Comparison of ENCODE assay signal across 11 cellular contexts in the genomic region with DNA sequence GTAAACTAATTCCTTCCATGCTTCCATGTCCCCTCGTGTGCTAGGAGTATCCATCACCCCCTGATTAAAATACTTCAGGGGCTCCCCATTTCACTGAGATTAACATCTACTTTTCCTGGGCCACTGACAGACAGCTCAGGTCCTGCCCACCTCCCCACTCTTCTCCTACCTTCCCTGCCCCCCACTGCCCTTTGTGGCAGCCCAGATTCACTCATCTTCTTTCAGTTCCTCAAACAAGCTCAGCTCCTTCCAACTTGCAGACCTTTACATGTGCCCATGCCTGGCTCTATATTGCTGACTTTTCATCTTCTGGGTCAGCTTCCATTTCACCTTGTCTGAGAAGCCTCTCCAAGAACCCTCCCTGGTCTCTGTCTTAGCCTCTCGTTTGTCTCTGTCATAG. TPM values are rescaled to one million over a fixed set of nuclear protein-coding genes. Genes with fewer than 3 reads are reported as not detected.
A peak's percentile ranks its signal among the peaks of the same experiment; 100 is the strongest.
DNase-seq lines count a peak whose midpoint lies in the region; ATAC-seq, FAIRE-seq and TF ChIP-seq lines count a peak whose summit lies in the region.
"Had no signal": no experiment of that assay in that cellular context is flagged by ENCODE, and none has a peak within 500 bp of the region (broad histone marks: within the 10 kb centered on the region; RNA-seq: fewer than 3 reads in every experiment).

No MANE protein-coding gene starts in this region.

- intact Hi-C loops in K562 (cut with micrococcal nuclease), result no loop called here
- intact Hi-C loops in activated T-helper 2 cell treated with anti-CD3 and anti-CD28 coated beads, Interferon-gamma antibody, Interleukin-2, Interleukin-4, amounts not matched to agents 10 μg/mL and 5 μg/mL and 100 μg/mL, durations not matched to agents 14 hours and 24 hours and 36 hours (cut with micrococcal nuclease), result no loop called here

- H3K79me2 ChIP-seq in K562 (ENCODE audit: control insufficient read depth, insufficient read depth, low read length), result no peaks in the 10 kb centered on the region

- no peak overlapping the region for H2AFZ ChIP-seq in K562 (ENCODE audit: low read depth, low read length)

- H3K4me2 ChIP-seq in K562 (ENCODE audit: insufficient read depth, low read length), result no peak overlapping the region

- no peak overlapping the region for H3K9ac ChIP-seq in K562 (ENCODE audit: insufficient read depth in 1 of 2, low read depth in 2 of 2, low read length in 2 of 2)

- no peak for TF ChIP-seq RAD21 in K562 (CRISPR knock-in tag; conservative IDR thresholded peaks at IDR 0.05 in 1 of 2, IDR thresholded peaks at IDR 0.05 in 1 of 2)

- no peaks in the 10 kb centered on the region for H3K4me1 Mint-ChIP-seq in activated T-helper 2 cell treated with anti-CD3 and anti-CD28 coated beads, Interferon-gamma antibody, Interleukin-2, Interleukin-4, amounts not matched to agents 10 μg/mL and 5 μg/mL and 100 μg/mL, durations not matched to agents 14 hours and 24 hours and 36 hours (ENCODE audit: low read depth)

- no peak for TF ChIP-seq EP300 in K562 (IDR thresholded peaks at IDR 0.05; ENCODE audit: low read length)

- H3K9me3 Mint-ChIP-seq in activated T-helper 2 cell treated with anti-CD3 and anti-CD28 coated beads, Interferon-gamma antibody, Interleukin-2, Interleukin-4, amounts not matched to agents 10 μg/mL and 5 μg/mL and 100 μg/mL, durations not matched to agents 14 hours and 24 hours and 36 hours, result peaks cover 6% of the 10 kb centered on the region

- no peaks in the 10 kb centered on the region for H3K9me3 ChIP-seq in K562 (replicated peaks; ENCODE audit: control insufficient read depth, insufficient read depth, low read depth, low read length)

- H4K20me1 ChIP-seq in K562 (replicated peaks; ENCODE audit: control insufficient read depth, insufficient read depth, low read length), result no peaks in the 10 kb centered on the region

- peak; percentile 94 for ATAC-seq in GM18861 (IDR thresholded peaks at IDR 0.05; ENCODE audit: unreplicated experiment)
- peak; percentile 95 for ATAC-seq in GM21723 (IDR thresholded peaks at IDR 0.05; ENCODE audit: unreplicated experiment)
- peak; percentile 93 for ATAC-seq in HG03342 (IDR thresholded peaks at IDR 0.05; ENCODE audit: unreplicated experiment)
- no peak for ATAC-seq in K562

- H3K27me3 ChIP-seq in K562 (ENCODE audit: control insufficient read depth in 2 of 2, insufficient read depth in 2 of 2, low read length in 2 of 2), result peaks cover 0 to 18% of the 10 kb centered on the region in 2 experiments; a peak in 1 of 5 replicates
- H3K27me3 ChIP-seq in brain microvascular endothelial cell (replicated peaks), result no peaks in the 10 kb centered on the region

- H3K36me3 ChIP-seq in K562 (ENCODE audit: control insufficient read depth, insufficient read depth, low read length), result no peaks in the 10 kb centered on the region
- no peaks in the 10 kb centered on the region for H3K36me3 ChIP-seq in brain microvascular endothelial cell (replicated peaks)

- no TSS peak for BruUV-seq in K562 (replicated peaks; lab: Mats Ljungman, UMichigan)

- CTCF ChIA-PET in K562 (lab: Yijun Ruan, JAX; ENCODE audit: low intra/inter-chr PET ratio), result no interaction called here

- H3K4me3 Mint-ChIP-seq in activated T-helper 2 cell treated with anti-CD3 and anti-CD28 coated beads, Interferon-gamma antibody, Interleukin-2, Interleukin-4, amounts not matched to agents 10 μg/mL and 5 μg/mL and 100 μg/mL, durations not matched to agents 14 hours and 24 hours and 36 hours (ENCODE audit: low read depth), result no peak overlapping the region
- H3K4me3 Mint-ChIP-seq: T-helper 1 cell treated with Interleukin-12 subunit alpha and Interleukin-12 subunit beta and Interleukin-4 antibody, amounts not matched to agents 30 μg/mL and 1 μg/mL, for 36 hours had no signal

- no peak for TF ChIP-seq POLR2A in K562 (conservative IDR thresholded peaks at IDR 0.05)

- peaks cover 5% of the 10 kb centered on the region for H3K27me3 Mint-ChIP-seq in activated T-helper 2 cell treated with anti-CD3 and anti-CD28 coated beads, Interferon-gamma antibody, Interleukin-2, Interleukin-4, amounts not matched to agents 10 μg/mL and 5 μg/mL and 100 μg/mL, durations not matched to agents 14 hours and 24 hours and 36 hours (ENCODE audit: low read depth)

- no peak for DNase-seq in K562 (ENCODE audit: extremely low read depth in 1 of 4, low spot score in 3 of 4)
- DNase-seq in brain microvascular endothelial cell, result no peak
- no peak for DNase-seq in effector CD8-positive, alpha-beta T cell (lab: John Stamatoyannopoulos, UW)
- DNase-seq in NCI-H510A treated with DMSO at 0.1 percent for 48 hours (lab: John Stamatoyannopoulos, UW), result no peak
- DNase-seq in activated T-helper 2 cell treated with anti-CD3 and anti-CD28 coated beads, Interferon-gamma antibody, Interleukin-2, Interleukin-4, amounts not matched to agents 10 μg/mL and 5 μg/mL and 100 μg/mL, durations not matched to agents 14 hours and 24 hours and 36 hours (ENCODE audit: low spot score), result no peak
- DNase-seq: activated effector memory CD4-positive, alpha-beta T cell treated with Interleukin-2 at 50 U/mL for 16 hours had no signal

- TF ChIP-seq CTCF in K562 (IDR thresholded peaks at IDR 0.05 in 2 of 3, conservative IDR thresholded peaks at IDR 0.05 in 1 of 3; ENCODE audit: insufficient read depth in 2 of 3, low read depth in 1 of 3, low read length in 3 of 3), result no peak
- no peak for TF ChIP-seq CTCF in brain microvascular endothelial cell (IDR thresholded peaks at IDR 0.05; ENCODE audit: low read depth, low read length, missing control alignments)

- no peaks in the 10 kb centered on the region for H3K36me3 Mint-ChIP-seq in activated T-helper 2 cell treated with anti-CD3 and anti-CD28 coated beads, Interferon-gamma antibody, Interleukin-2, Interleukin-4, amounts not matched to agents 10 μg/mL and 5 μg/mL and 100 μg/mL, durations not matched to agents 14 hours and 24 hours and 36 hours (ENCODE audit: low read depth)

- H3K27ac Mint-ChIP-seq in activated T-helper 2 cell treated with anti-CD3 and anti-CD28 coated beads, Interferon-gamma antibody, Interleukin-2, Interleukin-4, amounts not matched to agents 10 μg/mL and 5 μg/mL and 100 μg/mL, durations not matched to agents 14 hours and 24 hours and 36 hours, result no peak overlapping the region
- H3K27ac Mint-ChIP-seq: T-helper 1 cell treated with Interleukin-12 subunit alpha and Interleukin-12 subunit beta and Interleukin-4 antibody, amounts not matched to agents 30 μg/mL and 1 μg/mL, for 36 hours had no signal

- no peak overlapping the region for H3K4me3 ChIP-seq in K562
- H3K4me3 ChIP-seq in brain microvascular endothelial cell (ENCODE audit: low read depth, low read length), result no peak overlapping the region

- POLR2A ChIA-PET in K562 (lab: Yijun Ruan, JAX), result no interaction called here

- no peak for FAIRE-seq in K562 (lab: Jason Lieb, UNC)
- FAIRE-seq: islet of Langerhans had no signal

- in situ Hi-C loops in K562 (cut with MboI), result no loop called here
- in situ Hi-C loops in brain microvascular endothelial cell (cut with HindIII; ENCODE audit: low pct_ligation_motif_present, low sequenced_read_pairs), result no loop called here

- no peaks in the 10 kb centered on the region for H3K9me1 ChIP-seq in K562 (ENCODE audit: control insufficient read depth, insufficient read depth, low read length)

- H3K4me1 ChIP-seq in K562 (replicated peaks in 1 of 2; ENCODE audit: control insufficient read depth in 2 of 2, insufficient read depth in 2 of 2, low read length in 2 of 2), result no peaks in the 10 kb centered on the region

- 0% methylated on average over 2 of the region's 2 CpGs for WGBS in K562 (ENCODE audit: insufficient coverage, low coverage, missing lambda C conversion rate)

- H3K27ac ChIP-seq in K562 (ENCODE audit: extremely low read depth, low read depth, low read length) (no peak overlapping the region), brain microvascular endothelial cell (no peak overlapping the region)

RNA-seq across cellular contexts. Expression of gene RUFY4, which starts 12.0 kb away (rescaled TPM):
- total RNA-seq in K562 (2011; cell fraction: chromatin; rRNA removed; ENCODE audit: low replicate concordance), result not detected in 2 replicates
- total RNA-seq in K562 (2011; cell fraction: nucleolus; rRNA removed), result not detected in 2 replicates
- not detected in 2 replicates for total RNA-seq in K562 (2011; cell fraction: nucleoplasm; rRNA removed)
- total RNA-seq in K562 (2014; rRNA removed), result not detected in 2 replicates
- not detected in 2 replicates for total RNA-seq in K562 (2014; rRNA removed; fragmentation: Illumina TruSeq; extraction: Trizol)
- not detected in 2 replicates for total RNA-seq in K562 (2015; rRNA removed; fragmentation: Illumina TruSeq; extraction: Trizol)
- total RNA-seq in K562 (2021), result not detected in 2 replicates
- not detected in 2 replicates for polyA plus RNA-seq in K562 (2011; rRNA removed)
- not detected in 2 replicates for polyA plus RNA-seq in K562 (2011; cell fraction: cytosol; rRNA removed)
- 0.04 TPM in 1 of 2 replicates, not detected in the other for polyA plus RNA-seq in K562 (2011; cell fraction: nucleus; rRNA removed)
- not detected in 2 replicates for polyA plus RNA-seq in K562 (2012)
- not detected in 2 replicates for polyA plus RNA-seq in K562 (2014; fragmentation: Illumina TruSeq; extraction: Trizol)
- not detected for polyA plus RNA-seq in K562 (2014; fragmentation: Nextera tagmentation; extraction: Ambion mirVana)
- polyA plus RNA-seq in K562 (2014; rRNA removed), result not detected in 2 replicates
- not detected in 2 replicates for polyA minus RNA-seq in K562 (2011; rRNA and poly(A)+ RNA removed)
- polyA minus RNA-seq in K562 (2011; cell fraction: cytosol; rRNA and poly(A)+ RNA removed), result not detected in 2 replicates
- not detected in 2 replicates for polyA minus RNA-seq in K562 (2011; cell fraction: nucleus; rRNA and poly(A)+ RNA removed)
- total RNA-seq in activated T-helper 2 cell treated with anti-CD3 and anti-CD28 coated beads, Interferon-gamma antibody, Interleukin-2, Interleukin-4, amounts not matched to agents 10 μg/mL and 5 μg/mL and 100 μg/mL, durations not matched to agents 14 hours and 24 hours and 36 hours, result 0.39 TPM in 1 of 2 replicates, not detected in the other

RNA-seq across cellular contexts. Expression of gene CXCR2, which starts 44.8 kb away (rescaled TPM):
- not detected in 2 replicates for total RNA-seq in K562 (2011; cell fraction: chromatin; rRNA removed; ENCODE audit: low replicate concordance)
- total RNA-seq in K562 (2011; cell fraction: nucleolus; rRNA removed), result not detected in 2 replicates
- total RNA-seq in K562 (2011; cell fraction: nucleoplasm; rRNA removed), result not detected in 2 replicates
- total RNA-seq in K562 (2014; rRNA removed), result not detected in 2 replicates
- not detected in 2 replicates for total RNA-seq in K562 (2014; rRNA removed; fragmentation: Illumina TruSeq; extraction: Trizol)
- not detected in 2 replicates for total RNA-seq in K562 (2015; rRNA removed; fragmentation: Illumina TruSeq; extraction: Trizol)
- not detected in 2 replicates for total RNA-seq in K562 (2021)
- not detected in 2 replicates for polyA plus RNA-seq in K562 (2011; rRNA removed)
- polyA plus RNA-seq in K562 (2011; cell fraction: cytosol; rRNA removed), result not detected in 2 replicates
- polyA plus RNA-seq in K562 (2011; cell fraction: nucleus; rRNA removed), result not detected in 2 replicates
- 0.03 TPM in 1 of 2 replicates, not detected in the other for polyA plus RNA-seq in K562 (2012)
- not detected in 2 replicates for polyA plus RNA-seq in K562 (2014; fragmentation: Illumina TruSeq; extraction: Trizol)
- polyA plus RNA-seq in K562 (2014; fragmentation: Nextera tagmentation; extraction: Ambion mirVana), result not detected
- polyA plus RNA-seq in K562 (2014; rRNA removed), result not detected in 2 replicates
- not detected in 2 replicates for polyA minus RNA-seq in K562 (2011; rRNA and poly(A)+ RNA removed)
- polyA minus RNA-seq in K562 (2011; cell fraction: cytosol; rRNA and poly(A)+ RNA removed), result not detected in 2 replicates
- not detected in 2 replicates for polyA minus RNA-seq in K562 (2011; cell fraction: nucleus; rRNA and poly(A)+ RNA removed)
- total RNA-seq in activated T-helper 2 cell treated with anti-CD3 and anti-CD28 coated beads, Interferon-gamma antibody, Interleukin-2, Interleukin-4, amounts not matched to agents 10 μg/mL and 5 μg/mL and 100 μg/mL, durations not matched to agents 14 hours and 24 hours and 36 hours, result 0.09 TPM in 1 of 2 replicates, not detected in the other
